ENCODE assay signal across 9 cellular contexts in the genomic region with DNA sequence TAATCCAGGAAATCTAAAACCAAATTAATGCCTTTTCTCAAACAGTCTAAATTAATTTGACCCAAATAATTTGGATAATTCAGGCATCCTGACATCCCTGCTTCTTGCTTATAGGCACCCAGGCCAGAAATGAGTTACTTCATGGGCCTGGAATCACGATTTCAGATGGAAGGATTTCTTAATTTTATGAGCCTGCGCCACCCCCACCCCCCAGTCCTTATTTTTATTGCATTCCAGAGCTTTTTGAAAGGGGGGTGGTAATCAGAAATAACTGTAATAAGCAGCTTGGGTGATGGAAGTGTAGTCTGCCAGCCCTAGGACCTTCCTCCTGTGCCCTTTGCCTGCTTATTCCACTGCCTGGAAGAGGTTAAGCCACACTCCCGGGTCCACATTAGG. TPM values are rescaled to one million over a fixed set of nuclear protein-coding genes. Genes with fewer than 3 reads are reported as not detected.
DNase-seq lines count a peak whose midpoint lies in the region; ATAC-seq and TF ChIP-seq lines count a peak whose summit lies in the region.
"Had no signal": no experiment of that assay in that cellular context is flagged by ENCODE, and none has a peak within 500 bp of the region (broad histone marks: within the 10 kb centered on the region; RNA-seq: fewer than 3 reads in every experiment).

No MANE protein-coding gene starts in this region.

- peaks cover 26% of the 10 kb centered on the region for H3K4me1 Mint-ChIP-seq in activated naive CD4-positive, alpha-beta T cell treated with anti-CD3 and anti-CD28 coated beads, Interleukin-2, amount 50 U/mL, for 24 hours
- H3K4me1 Mint-ChIP-seq in type B pancreatic cell (ENCODE audit: unreplicated experiment), result peaks cover 18% of the 10 kb centered on the region

- H3K27me3 ChIP-seq in body of pancreas, result no peaks in the 10 kb centered on the region
- H3K27me3 ChIP-seq in lower lobe of right lung (ENCODE audit: low read depth), result no peaks in the 10 kb centered on the region

- peak overlapping the region in 3 of 4 donors; percentile 47 to 84 (median 73) for H3K27ac ChIP-seq in body of pancreas
- peak overlapping the region; percentile 93 for H3K27ac ChIP-seq in lower lobe of right lung

- intact Hi-C loops in body of pancreas (cut with DNase I) (no loop called here), lower lobe of right lung (cut with DNase I) (no loop called here)

- peaks cover 0 to 16% of the 10 kb centered on the region in 2 donors for H3K36me3 ChIP-seq in body of pancreas (replicated peaks in 1 of 2; ENCODE audit: insufficient read depth in 1 of 2, low read depth in 2 of 2)
- peaks cover 63% of the 10 kb centered on the region for H3K36me3 ChIP-seq in lower lobe of right lung

- peaks cover 34% of the 10 kb centered on the region for H3K4me1 ChIP-seq in body of pancreas
- peaks cover 36% of the 10 kb centered on the region for H3K4me1 ChIP-seq in lower lobe of right lung

- H3K4me3 Mint-ChIP-seq in activated naive CD4-positive, alpha-beta T cell treated with anti-CD3 and anti-CD28 coated beads, Interleukin-2, amount 50 U/mL, for 24 hours, result peak overlapping the region; percentile 99
- peak overlapping the region; percentile 99 for H3K4me3 Mint-ChIP-seq in type B pancreatic cell

- no peak for DNase-seq in activated naive CD4-positive, alpha-beta T cell treated with Interleukin-2 at 50 U/mL for 16 hours
- DNase-seq in body of pancreas, result no peak
- DNase-seq in lower lobe of right lung, result no peak
- DNase-seq in type B pancreatic cell (ENCODE audit: extremely low spot score, unreplicated experiment), result no peak
- no peak for DNase-seq in DMS 273 (lab: John Stamatoyannopoulos, UW; ENCODE audit: unreplicated experiment)
- DNase-seq in NCI-H1436 (lab: John Stamatoyannopoulos, UW), result no peak

- no peaks in the 10 kb centered on the region for H3K9me3 Mint-ChIP-seq in activated naive CD4-positive, alpha-beta T cell treated with anti-CD3 and anti-CD28 coated beads, Interleukin-2, amount 50 U/mL, for 24 hours
- H3K9me3 Mint-ChIP-seq in type B pancreatic cell, result no peaks in the 10 kb centered on the region

- H3K9me3 ChIP-seq in body of pancreas (no peaks in the 10 kb centered on the region), lower lobe of right lung (no peaks in the 10 kb centered on the region)

- no peak for TF ChIP-seq CTCF in body of pancreas (IDR thresholded peaks at IDR 0.05)
- no peak for TF ChIP-seq CTCF in lower lobe of right lung (IDR thresholded peaks at IDR 0.05)
- TF ChIP-seq CTCF in type B pancreatic cell (conservative IDR thresholded peaks at IDR 0.05), result no peak

- TF ChIP-seq POLR2A in body of pancreas (IDR thresholded peaks at IDR 0.05), result no peak

- no peak overlapping the region for H3K27ac Mint-ChIP-seq in activated naive CD4-positive, alpha-beta T cell treated with anti-CD3 and anti-CD28 coated beads, Interleukin-2, amount 50 U/mL, for 24 hours
- H3K27ac Mint-ChIP-seq in type B pancreatic cell, result peak overlapping the region; percentile 89

- 46 to 54% methylated on average over 3 of the region's 3 CpGs for WGBS in body of pancreas, 2 donors

- H3K27me3 Mint-ChIP-seq in activated naive CD4-positive, alpha-beta T cell treated with anti-CD3 and anti-CD28 coated beads, Interleukin-2, amount 50 U/mL, for 24 hours, result no peaks in the 10 kb centered on the region
- H3K27me3 Mint-ChIP-seq in type B pancreatic cell, result no peaks in the 10 kb centered on the region

- ATAC-seq in body of pancreas, result no peak
- no peak for ATAC-seq in lower lobe of right lung
- ATAC-seq in GM21423 (IDR thresholded peaks at IDR 0.05; ENCODE audit: unreplicated experiment), result no peak

- H3K36me3 Mint-ChIP-seq in activated naive CD4-positive, alpha-beta T cell treated with anti-CD3 and anti-CD28 coated beads, Interleukin-2, amount 50 U/mL, for 24 hours, result peaks cover 5% of the 10 kb centered on the region
- H3K36me3 Mint-ChIP-seq in type B pancreatic cell, result peaks cover 13% of the 10 kb centered on the region

- peak overlapping the region in 1 of 2 donors; percentile 92 for H3K4me3 ChIP-seq in body of pancreas
- H3K4me3 ChIP-seq in lower lobe of right lung, result peak overlapping the region; percentile 99

RNA-seq across cellular contexts. Expression of a gene that starts 1.3 kb away (rescaled TPM):
- total RNA-seq in body of pancreas (10 to 100 TPM; 53.4 to 70.9 TPM), lower lobe of right lung (241 TPM), type B pancreatic cell (ENCODE audit: low replicate concordance) (249 and 298 TPM in 2 replicates)

RNA-seq across cellular contexts. Expression of a gene that starts 10.0 kb away (rescaled TPM):
- total RNA-seq in body of pancreas (10 to 100 TPM; 41.8 to 46.1 TPM), lower lobe of right lung (60.7 TPM), type B pancreatic cell (ENCODE audit: low replicate concordance) (72.3 and 74.3 TPM in 2 replicates)

RNA-seq across cellular contexts. Expression of a gene that starts 20.8 kb away (rescaled TPM):
- total RNA-seq in body of pancreas (10 to 100 TPM; 40.0 to 53.4 TPM), lower lobe of right lung (55.1 TPM), type B pancreatic cell (ENCODE audit: low replicate concordance) (70.8 and 84.8 TPM in 2 replicates)

RNA-seq across cellular contexts. Expression of a gene that starts 40.8 kb away (rescaled TPM):
- 10 to 100 TPM in 1 of 2 donors, 1 to 10 TPM in 1; 9.9 to 21.8 TPM for total RNA-seq in body of pancreas
- 41.9 TPM for total RNA-seq in lower lobe of right lung
- 43.9 and 48.5 TPM in 2 replicates for total RNA-seq in type B pancreatic cell (ENCODE audit: low replicate concordance)

RNA-seq across cellular contexts. Expression of a gene that starts 53.4 kb away (rescaled TPM):
- 10 to 100 TPM in 1 of 2 donors, 1 to 10 TPM in 1; 6.0 to 15.8 TPM for total RNA-seq in body of pancreas
- total RNA-seq in lower lobe of right lung, result 0.47 TPM
- total RNA-seq in type B pancreatic cell (ENCODE audit: low replicate concordance), result 23.7 and 38.7 TPM in 2 replicates
- total RNA-seq: HT1080 had no signal
